Comparison of ENCODE assay signal across 1 cellular context in genomic region chr7:69586315-69586714, GRCh38.
A peak's percentile ranks its signal among the peaks of the same experiment; 100 is the strongest.
TF ChIP-seq lines count a peak whose summit lies in the region.

No MANE protein-coding gene starts in this region.

TF ChIP-seq in HEK293, 187 proteins besides CTCF, POLR2A, EP300 and RAD21:
- no peak for TF ChIP-seq ZNF10 (tag by site-specific recombination; IDR thresholded peaks at IDR 0.05)
- TF ChIP-seq SCRT2 (tag by site-specific recombination; IDR thresholded peaks at IDR 0.05): peak; percentile 12; the same call in 1 of the 2 replicates
- TF ChIP-seq ZNF302 (tag by site-specific recombination; IDR thresholded peaks at IDR 0.05; ENCODE audit: low read depth): no peak
- TF ChIP-seq IKZF3 (tag by site-specific recombination; IDR thresholded peaks at IDR 0.05): no peak
- TF ChIP-seq ZBTB1 (tag by site-specific recombination; IDR thresholded peaks at IDR 0.05): no peak
- TF ChIP-seq ZNF580 (tag by site-specific recombination; IDR thresholded peaks at IDR 0.05): no peak
- TF ChIP-seq, protein P1, sequence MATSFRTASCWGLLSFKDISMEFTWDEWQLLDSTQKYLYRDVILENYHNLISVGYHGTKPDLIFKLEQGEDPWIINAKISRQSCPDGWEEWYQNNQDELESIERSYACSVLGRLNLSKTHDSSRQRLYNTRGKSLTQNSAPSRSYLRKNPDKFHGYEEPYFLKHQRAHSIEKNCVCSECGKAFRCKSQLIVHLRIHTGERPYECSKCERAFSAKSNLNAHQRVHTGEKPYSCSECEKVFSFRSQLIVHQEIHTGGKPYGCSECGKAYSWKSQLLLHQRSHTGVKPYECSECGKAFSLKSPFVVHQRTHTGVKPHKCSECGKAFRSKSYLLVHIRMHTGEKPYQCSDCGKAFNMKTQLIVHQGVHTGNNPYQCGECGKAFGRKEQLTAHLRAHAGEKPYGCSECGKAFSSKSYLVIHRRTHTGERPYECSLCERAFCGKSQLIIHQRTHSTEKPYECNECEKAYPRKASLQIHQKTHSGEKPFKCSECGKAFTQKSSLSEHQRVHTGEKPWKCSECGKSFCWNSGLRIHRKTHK (tag by site-specific recombination; IDR thresholded peaks at IDR 0.05): no peak
- TF ChIP-seq, protein P2, sequence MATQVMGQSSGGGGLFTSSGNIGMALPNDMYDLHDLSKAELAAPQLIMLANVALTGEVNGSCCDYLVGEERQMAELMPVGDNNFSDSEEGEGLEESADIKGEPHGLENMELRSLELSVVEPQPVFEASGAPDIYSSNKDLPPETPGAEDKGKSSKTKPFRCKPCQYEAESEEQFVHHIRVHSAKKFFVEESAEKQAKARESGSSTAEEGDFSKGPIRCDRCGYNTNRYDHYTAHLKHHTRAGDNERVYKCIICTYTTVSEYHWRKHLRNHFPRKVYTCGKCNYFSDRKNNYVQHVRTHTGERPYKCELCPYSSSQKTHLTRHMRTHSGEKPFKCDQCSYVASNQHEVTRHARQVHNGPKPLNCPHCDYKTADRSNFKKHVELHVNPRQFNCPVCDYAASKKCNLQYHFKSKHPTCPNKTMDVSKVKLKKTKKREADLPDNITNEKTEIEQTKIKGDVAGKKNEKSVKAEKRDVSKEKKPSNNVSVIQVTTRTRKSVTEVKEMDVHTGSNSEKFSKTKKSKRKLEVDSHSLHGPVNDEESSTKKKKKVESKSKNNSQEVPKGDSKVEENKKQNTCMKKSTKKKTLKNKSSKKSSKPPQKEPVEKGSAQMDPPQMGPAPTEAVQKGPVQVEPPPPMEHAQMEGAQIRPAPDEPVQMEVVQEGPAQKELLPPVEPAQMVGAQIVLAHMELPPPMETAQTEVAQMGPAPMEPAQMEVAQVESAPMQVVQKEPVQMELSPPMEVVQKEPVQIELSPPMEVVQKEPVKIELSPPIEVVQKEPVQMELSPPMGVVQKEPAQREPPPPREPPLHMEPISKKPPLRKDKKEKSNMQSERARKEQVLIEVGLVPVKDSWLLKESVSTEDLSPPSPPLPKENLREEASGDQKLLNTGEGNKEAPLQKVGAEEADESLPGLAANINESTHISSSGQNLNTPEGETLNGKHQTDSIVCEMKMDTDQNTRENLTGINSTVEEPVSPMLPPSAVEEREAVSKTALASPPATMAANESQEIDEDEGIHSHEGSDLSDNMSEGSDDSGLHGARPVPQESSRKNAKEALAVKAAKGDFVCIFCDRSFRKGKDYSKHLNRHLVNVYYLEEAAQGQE (tag by site-specific recombination; IDR thresholded peaks at IDR 0.05): 0 out of 2 replicates have a peak, but pooled peaks have one; percentile 13
- TF ChIP-seq ZNF426 (tag by site-specific recombination; IDR thresholded peaks at IDR 0.05): no peak
- no peak for TF ChIP-seq ZNF785 (tag by site-specific recombination; IDR thresholded peaks at IDR 0.05)
- TF ChIP-seq ZNF777 (tag by site-specific recombination; IDR thresholded peaks at IDR 0.05; ENCODE audit: borderline replicate concordance): no peak
- peak; percentile 77; the same call in 1 of the 2 replicates for TF ChIP-seq ZSCAN4 (tag by site-specific recombination; IDR thresholded peaks at IDR 0.05)
- TF ChIP-seq ZNF266 (tag by site-specific recombination; IDR thresholded peaks at IDR 0.05; ENCODE audit: low read depth): no peak
TF ChIP-seq in HEK293: peak in this region for 3.
